ENCODE assay signal across 14 cellular contexts in genomic region chr4:108635070-108635655, GRCh38. TPM values are rescaled to one million over a fixed set of nuclear protein-coding genes. Genes with fewer than 3 reads are reported as not detected.
DNase-seq lines count a peak whose midpoint lies in the region; ATAC-seq and TF ChIP-seq lines count a peak whose summit lies in the region.
"Had no signal": no experiment of that assay in that cellular context is flagged by ENCODE, and none has a peak within 500 bp of the region (broad histone marks: within the 10 kb centered on the region; RNA-seq: fewer than 3 reads in every experiment).

No MANE protein-coding gene starts in this region.

- POLR2A ChIA-PET in WTC11 (lab: Charles Lee) = interaction anchor here (0.7 kb wide), 1 partner anchor 13 kb away, joined by 3 read pairs; no protein-coding TSS in a partner anchor

- H3K27me3 ChIP-seq in H7 (ENCODE audit: control insufficient read depth, insufficient read depth, low read length) (no peaks in the 10 kb centered on the region), lower lobe of right lung (ENCODE audit: low read depth) (no peaks in the 10 kb centered on the region), ovary (no peaks in the 10 kb centered on the region)
- H3K27me3 ChIP-seq: SJCRH30 had no signal

- CTCF ChIA-PET in WTC11 (lab: Charles Lee) = interaction anchor here (1.0 kb wide), 1 partner anchor 63 kb away, joined by 3 read pairs; no protein-coding TSS in a partner anchor

- H3K27me3 Mint-ChIP-seq in activated T-cell treated with anti-CD3 and anti-CD28 coated beads, Interleukin-2, amount 50 U/mL, for 72 hours (ENCODE audit: low read depth) = no peaks in the 10 kb centered on the region
- no peaks in the 10 kb centered on the region for H3K27me3 Mint-ChIP-seq in WTC11 (ENCODE audit: low read depth)
- H3K27me3 Mint-ChIP-seq in nephron progenitor cell (ENCODE audit: low read depth, poor library complexity) = no peaks in the 10 kb centered on the region

- H3K4me1 ChIP-seq in lower lobe of right lung (no peaks in the 10 kb centered on the region), ovary (ENCODE audit: insufficient read depth) (no peaks in the 10 kb centered on the region)
- H3K4me1 ChIP-seq: SJCRH30 had no signal

- H3K27ac ChIP-seq in lower lobe of right lung = no peak overlapping the region
- H3K27ac ChIP-seq in ovary = no peak overlapping the region
- H3K27ac ChIP-seq: C4-2B, SJCRH30 had no signal

- TF ChIP-seq POLR2A in ovary (IDR thresholded peaks at IDR 0.05) = no peak

- H3K9me3 ChIP-seq in lower lobe of right lung (no peaks in the 10 kb centered on the region), ovary (no peaks in the 10 kb centered on the region)
- H3K9me3 ChIP-seq: SJCRH30 had no signal

- peak overlapping the region; percentile 61 for H3K27ac Mint-ChIP-seq in activated T-cell treated with anti-CD3 and anti-CD28 coated beads, Interleukin-2, amount 50 U/mL, for 72 hours
- peak overlapping the region; percentile 77 for H3K27ac Mint-ChIP-seq in WTC11
- peak overlapping the region; percentile 89 for H3K27ac Mint-ChIP-seq in nephron progenitor cell

- 77 to 88% (median 82%) methylated on average over 8 of the region's 8 CpGs for WGBS in ovary, 3 donors

- no peak for DNase-seq in activated T-cell treated with anti-CD3 and anti-CD28 coated beads, Interleukin-2, amount 50 U/mL, for 72 hours
- DNase-seq in activated T-cell treated with anti-CD3 and anti-CD28 coated beads, Interleukin-2, amount 50 U/mL, for 1 hour = no peak
- DNase-seq in H7 = peak; percentile 16
- DNase-seq in WTC11 (ENCODE audit: low spot score) = no peak
- DNase-seq in nephron progenitor cell = no peak
- DNase-seq in lower lobe of right lung = no peak
- no peak for DNase-seq in ovary
- DNase-seq: COR-L47, NCI-H1417, NCI-H2029, NCI-H510A treated with DMSO at 0.1 percent for 48 hours, SJCRH30 had no signal

- H3K36me3 Mint-ChIP-seq in activated T-cell treated with anti-CD3 and anti-CD28 coated beads, Interleukin-2, amount 50 U/mL, for 72 hours (ENCODE audit: insufficient read depth in 2 of 2) = peaks cover 6 to 35% of the 10 kb centered on the region in 2 donors
- H3K36me3 Mint-ChIP-seq in WTC11 (peaks cover 41% of the 10 kb centered on the region), nephron progenitor cell (ENCODE audit: low read depth) (peaks cover 56% of the 10 kb centered on the region)

- no peaks in the 10 kb centered on the region for H3K9me3 Mint-ChIP-seq in activated T-cell treated with anti-CD3 and anti-CD28 coated beads, Interleukin-2, amount 50 U/mL, for 72 hours
- no peaks in the 10 kb centered on the region for H3K9me3 Mint-ChIP-seq in WTC11
- no peaks in the 10 kb centered on the region for H3K9me3 Mint-ChIP-seq in nephron progenitor cell

- TF ChIP-seq EP300 in ovary (IDR thresholded peaks at IDR 0.05) = no peak

- H3K36me3 ChIP-seq in H7 (replicated peaks; ENCODE audit: control insufficient read depth, insufficient read depth, low read length) = peaks cover 14% of the 10 kb centered on the region
- H3K36me3 ChIP-seq in lower lobe of right lung = peaks cover 61% of the 10 kb centered on the region
- no peaks in the 10 kb centered on the region for H3K36me3 ChIP-seq in ovary

- TF ChIP-seq CTCF in WTC11 (IDR thresholded peaks at IDR 0.05) = no peak
- no peak for TF ChIP-seq CTCF in nephron progenitor cell (IDR thresholded peaks at IDR 0.05)
- TF ChIP-seq CTCF in lower lobe of right lung (IDR thresholded peaks at IDR 0.05) = no peak
- TF ChIP-seq CTCF in ovary (IDR thresholded peaks at IDR 0.05) = no peak

- intact Hi-C loops in lower lobe of right lung (cut with DNase I) = no loop called here
- intact Hi-C loops in ovary (cut with DNase I) = no loop called here

- ATAC-seq in activated T-cell treated with anti-CD3 and anti-CD28 coated beads, Interleukin-2, amount 50 U/mL, for 72 hours (replicated peaks in 1 of 2) = no peak
- peak; percentile 66 for ATAC-seq in WTC11
- no peak for ATAC-seq in lower lobe of right lung
- ATAC-seq in SK-N-SH treated with all-trans-retinoic acid at 6 μM for 48 hours = no peak

- no peaks in the 10 kb centered on the region for H3K4me1 Mint-ChIP-seq in activated T-cell treated with anti-CD3 and anti-CD28 coated beads, Interleukin-2, amount 50 U/mL, for 72 hours (ENCODE audit: low read depth)
- H3K4me1 Mint-ChIP-seq in WTC11 (no peaks in the 10 kb centered on the region), nephron progenitor cell (peaks cover 18% of the 10 kb centered on the region)

- H3K4me3 ChIP-seq in H7 (ENCODE audit: insufficient read depth, low read depth, low read length) (no peak overlapping the region), lower lobe of right lung (no peak overlapping the region), ovary (no peak overlapping the region)
- H3K4me3 ChIP-seq: SJCRH30 had no signal

- H3K4me3 Mint-ChIP-seq in activated T-cell treated with anti-CD3 and anti-CD28 coated beads, Interleukin-2, amount 50 U/mL, for 72 hours = no peak overlapping the region
- H3K4me3 Mint-ChIP-seq in WTC11 (no peak overlapping the region), nephron progenitor cell (no peak overlapping the region)

TF ChIP-seq in WTC11, 78 proteins besides CTCF, POLR2A, EP300 and RAD21 (continues in another document):
- TF ChIP-seq ZNF423 (CRISPR knock-in tag; IDR thresholded peaks at IDR 0.05) (no peak), AFF4 (CRISPR knock-in tag; IDR thresholded peaks at IDR 0.05; ENCODE audit: borderline replicate concordance) (no peak), GABPB1 (CRISPR knock-in tag; IDR thresholded peaks at IDR 0.05) (no peak), ZNF416 (CRISPR knock-in tag; IDR thresholded peaks at IDR 0.05) (no peak)

TF ChIP-seq in SK-N-SH treated with all-trans-retinoic acid at 6 μM for 48 hours, 23 proteins besides CTCF, POLR2A, EP300 and RAD21:
- TF ChIP-seq BACH2 (CRISPR knock-in tag; IDR thresholded peaks at IDR 0.05; ENCODE audit: borderline replicate concordance) = no peak
- no peak for TF ChIP-seq GLIS3 (CRISPR knock-in tag; IDR thresholded peaks at IDR 0.05)
- no peak for TF ChIP-seq ZFP3 (CRISPR knock-in tag; IDR thresholded peaks at IDR 0.05)
- TF ChIP-seq SNAI2 (CRISPR knock-in tag; IDR thresholded peaks at IDR 0.05) = no peak

RNA-seq across cellular contexts. Expression of gene RPL34, which starts 14.8 kb away (rescaled TPM):
- 1,000 to 10,000 TPM; 1,826 to 1,920 TPM for total RNA-seq in activated T-cell treated with anti-CD3 and anti-CD28 coated beads, Interleukin-2, amount 50 U/mL, for 72 hours
- 867 and 894 TPM in 2 replicates for total RNA-seq in H7 (2014; rRNA removed; shearing (Covaris generic))
- 1,253 to 1,310 TPM (median 1,269 TPM) in 3 replicates for total RNA-seq in WTC11 (2021)
- 1,009 TPM for total RNA-seq in lower lobe of right lung
- 1,000 to 10,000 TPM; 2,196 to 4,044 (median 3,147) TPM for total RNA-seq in ovary
- 1,000 to 10,000 TPM; 2,734 to 9,736 TPM for polyA plus RNA-seq in ovary

RNA-seq across cellular contexts. Expression of gene OSTC, which starts 15.2 kb away (rescaled TPM):
- total RNA-seq in activated T-cell treated with anti-CD3 and anti-CD28 coated beads, Interleukin-2, amount 50 U/mL, for 72 hours = 10 to 100 TPM; 83.1 to 87.7 TPM
- 171 and 183 TPM in 2 replicates for total RNA-seq in H7 (2014; rRNA removed; shearing (Covaris generic))
- total RNA-seq in WTC11 (2021) (123 to 132 TPM (median 125 TPM) in 3 replicates), lower lobe of right lung (64.4 TPM), ovary (10 to 100 TPM; 52.0 to 98.5 (median 67.1) TPM)
- 100 to 1,000 TPM; 107 to 110 TPM for polyA plus RNA-seq in ovary
